Comparison of ENCODE assay signal across 12 cellular contexts in genomic region chr9:126347911-126348760, GRCh38. TPM values are rescaled to one million over a fixed set of nuclear protein-coding genes. Genes with fewer than 3 reads are reported as not detected.
DNase-seq lines count a peak whose midpoint lies in the region; FAIRE-seq and TF ChIP-seq lines count a peak whose summit lies in the region.
"Had no signal": no experiment of that assay in that cellular context is flagged by ENCODE, and none has a peak within 500 bp of the region (broad histone marks: within the 10 kb centered on the region; RNA-seq: fewer than 3 reads in every experiment).

No MANE protein-coding gene starts in this region.

- no peaks in the 10 kb centered on the region for H3K27me3 ChIP-seq in tibial nerve
- no peaks in the 10 kb centered on the region for H3K27me3 ChIP-seq in small intestine (ENCODE audit: control insufficient read depth in 2 of 2, insufficient read depth in 2 of 2, low read length in 2 of 2)

- no peak for TF ChIP-seq POLR2A in tibial nerve (IDR thresholded peaks at IDR 0.05)

- TF ChIP-seq CTCF in MCF 10A (IDR thresholded peaks at IDR 0.05; ENCODE audit: unreplicated experiment) (no peak), tibial nerve (IDR thresholded peaks at IDR 0.05) (no peak)

- H3K4me1 ChIP-seq in tibial nerve (peaks cover 0 to 54% (median 19%) of the 10 kb centered on the region in 4 donors), small intestine (ENCODE audit: control insufficient read depth in 2 of 2, insufficient read depth in 1 of 2, low read depth in 1 of 2, low read length in 1 of 2) (no peaks in the 10 kb centered on the region)
- H3K4me1 ChIP-seq: A549 had no signal

- no peak overlapping the region for H3K4me3 Mint-ChIP-seq in MCF 10A (ENCODE audit: unreplicated experiment)
- H3K4me3 Mint-ChIP-seq: activated CD8-positive, alpha-beta T cell treated with anti-CD3 and anti-CD28 coated beads, Interleukin-2, amount 10 ng/mL, durations not matched to agents 7 days and 5 days; immature natural killer cell had no signal

- DNase-seq in NCI-H2171 treated with DMSO at 0.1 percent for 48 hours (lab: John Stamatoyannopoulos, UW) (peak; percentile 34), NCI-H2171 (lab: John Stamatoyannopoulos, UW) (no peak), MCF 10A (ENCODE audit: unreplicated experiment) (no peak), medulla oblongata (ENCODE audit: extremely low spot score) (peak; percentile 79), tibial nerve (ENCODE audit: low spot score in 2 of 2) (no peak), SIG-M5 (lab: John Stamatoyannopoulos, UW) (no peak), HuH-7 (ENCODE audit: low spot score) (no peak), small intestine (no peak)
- DNase-seq: activated CD8-positive, alpha-beta T cell treated with anti-CD3 and anti-CD28 coated beads, Interleukin-2, amount 10 ng/mL, durations not matched to agents 7 days and 5 days; immature natural killer cell had no signal

- peak overlapping the region; percentile 59 for H3K27ac Mint-ChIP-seq in MCF 10A (ENCODE audit: low read depth, unreplicated experiment)
- H3K27ac Mint-ChIP-seq: activated CD8-positive, alpha-beta T cell treated with anti-CD3 and anti-CD28 coated beads, Interleukin-2, amount 10 ng/mL, durations not matched to agents 7 days and 5 days; immature natural killer cell had no signal

- BruUV-seq in MCF 10A (replicated peaks; lab: Mats Ljungman, UMichigan): no TSS peak

- H3K9me3 ChIP-seq in tibial nerve (peaks cover 0 to 9% (median 0%) of the 10 kb centered on the region in 4 donors), small intestine (ENCODE audit: control insufficient read depth, low read depth) (no peaks in the 10 kb centered on the region)

- TF ChIP-seq EP300 in tibial nerve (IDR thresholded peaks at IDR 0.05): no peak

- peak overlapping the region in 3 of 4 donors; percentile 48 to 81 (median 73) for H3K27ac ChIP-seq in tibial nerve
- no peak overlapping the region for H3K27ac ChIP-seq in small intestine (ENCODE audit: low read depth in 1 of 2, low read length in 1 of 2)
- H3K27ac ChIP-seq: A549, RWPE1 had no signal

- no peaks in the 10 kb centered on the region for H3K27me3 Mint-ChIP-seq in MCF 10A (ENCODE audit: insufficient read depth, unreplicated experiment)

- H3K36me3 ChIP-seq in tibial nerve (peaks cover 0 to 23% (median 0%) of the 10 kb centered on the region in 3 donors), small intestine (ENCODE audit: control insufficient read depth in 2 of 2, insufficient read depth in 2 of 2, low read length in 2 of 2) (no peaks in the 10 kb centered on the region)

- intact Hi-C loops in MCF 10A (cut with micrococcal nuclease): no loop called here

- CTCF ChIA-PET in MCF 10A (lab: Yijun Ruan, JAX): interaction anchor here (0.6 to 1.2 kb wide), 3 partner anchors 20 to 54 kb away, joined by 3 read pairs; no protein-coding TSS in a partner anchor

- H3K4me1 Mint-ChIP-seq in MCF 10A (ENCODE audit: insufficient read depth, unreplicated experiment): peaks cover 12% of the 10 kb centered on the region
- H3K4me1 Mint-ChIP-seq: immature natural killer cell had no signal

- POLR2A ChIA-PET in MCF 10A (lab: Yijun Ruan, JAX): interaction anchor here (0.6 to 1.0 kb wide), 3 partner anchors 20 to 50 kb away, joined by 3 read pairs; no protein-coding TSS in a partner anchor

- H3K9me3 Mint-ChIP-seq in MCF 10A (ENCODE audit: unreplicated experiment): no peaks in the 10 kb centered on the region

- FAIRE-seq in small intestine (lab: Jason Lieb, UNC): no peak
- FAIRE-seq: A549 had no signal

- 44 to 45% methylated on average over 14 of the region's 14 CpGs for WGBS in tibial nerve, 2 donors
- 66 to 78% (median 75%) methylated on average over 14 of the region's 14 CpGs for WGBS in small intestine, 3 donors

- H3K4me3 ChIP-seq in tibial nerve: no peak overlapping the region
- H3K4me3 ChIP-seq in small intestine (ENCODE audit: low read depth in 1 of 2, low read length in 2 of 2): no peak overlapping the region
- H3K4me3 ChIP-seq: A549 had no signal

- peaks cover 5% of the 10 kb centered on the region for H3K36me3 Mint-ChIP-seq in MCF 10A (ENCODE audit: insufficient read depth, unreplicated experiment)

RNA-seq across cellular contexts. Expression of gene MVB12B, which starts 21.5 kb away (rescaled TPM):
- total RNA-seq in MCF 10A (2022) (4.1 and 5.5 TPM in 2 replicates), tibial nerve (10 to 100 TPM; 27.2 to 36.9 (median 33.2) TPM)
- polyA plus RNA-seq in small intestine: 1 to 10 TPM; 1.6 to 4.3 (median 4.1) TPM

Comparison
In these comparisons a context has a peak if more than half of its experiments do, and no peak if none do; other contexts are left out.
1. DNase-seq: peak in NCI-H2171 treated with DMSO at 0.1 percent for 48 hours (single experiment) and medulla oblongata (single experiment); none in NCI-H2171 (single experiment), MCF 10A (single experiment), tibial nerve (0 of 2), SIG-M5 (single experiment), HuH-7 (single experiment) and small intestine (single experiment).
2. H3K27ac ChIP-seq: peak in tibial nerve (3 of 4); none in small intestine (0 of 2).